Comparison of ENCODE assay signal across 25 cellular contexts in the genomic region with DNA sequence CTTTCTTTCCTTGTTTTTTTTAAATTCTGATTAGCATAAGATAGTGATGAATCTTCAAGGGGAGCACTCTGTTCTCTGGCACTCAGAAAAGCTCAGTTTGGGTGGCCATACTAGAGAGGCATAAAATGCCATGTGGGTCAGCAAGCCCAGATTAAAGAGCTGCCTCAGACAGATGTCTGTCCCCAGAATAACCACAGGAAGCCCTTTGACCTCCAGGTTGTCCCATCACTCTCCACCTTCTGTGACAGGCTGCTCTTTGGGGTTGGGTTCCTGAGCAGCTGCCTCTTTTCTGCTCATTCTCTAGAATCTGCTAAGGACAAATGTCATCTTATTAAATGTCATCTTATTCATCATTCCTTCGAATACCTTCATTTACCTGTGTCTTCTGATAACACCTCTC.
"Had no signal": no experiment of that assay in that cellular context is flagged by ENCODE, and none has a peak within 500 bp of the region (broad histone marks: within the 10 kb centered on the region; RNA-seq: fewer than 3 reads in every experiment).

No MANE protein-coding gene starts in this region.

- ATAC-seq: natural killer cell; psoas muscle; right cardiac atrium; right lobe of liver; stimulated activated effector memory CD8-positive, alpha-beta T cell treated with anti-CD3 and anti-CD28 coated beads, Interleukin-12 subunit alpha, Interleukin-12 subunit beta, amount 100 ng/mL, for 72 hours had no signal

- H3K36me3 ChIP-seq: neural progenitor cell, ovary, right lobe of liver, sigmoid colon, stomach, thoracic aorta, thyroid gland, tibial nerve, upper lobe of left lung, vagina had no signal

- H3K27ac ChIP-seq: neural progenitor cell, ovary, parathyroid adenoma, psoas muscle, right lobe of liver, sigmoid colon, stomach, thoracic aorta, thyroid gland, tibial nerve, upper lobe of left lung, vagina had no signal

- H3K27me3 ChIP-seq: neural progenitor cell, ovary, right lobe of liver, sigmoid colon, stomach, thyroid gland, tibial nerve, upper lobe of left lung, vagina had no signal

- H3K4me3 ChIP-seq: neural progenitor cell, ovary, psoas muscle, right lobe of liver, sigmoid colon, stomach, thoracic aorta, thyroid gland, tibial nerve, upper lobe of left lung, vagina had no signal

- H3K9me3 ChIP-seq: ovary, psoas muscle, right lobe of liver, stomach, thoracic aorta, thyroid gland, tibial nerve, upper lobe of left lung, vagina had no signal

- H3K4me1 ChIP-seq: neural progenitor cell, parathyroid adenoma, psoas muscle, right lobe of liver, sigmoid colon, stomach, thyroid gland, upper lobe of left lung, vagina had no signal

- DNase-seq: natural killer cell; occipital lobe; ovary; posterior cingulate gyrus; psoas muscle; right cardiac atrium; right lobe of liver; sigmoid colon; small intestine; stimulated activated CD4-positive, alpha-beta T cell treated with anti-CD3 and anti-CD28 coated beads, Interleukin-15, amount 100 ng/mL, for 24 hours; stimulated activated CD4-positive, alpha-beta T cell treated with anti-CD3 and anti-CD28 coated beads, Interleukin-2, amount 100 ng/mL, for 24 hours; stimulated activated CD4-positive, alpha-beta T cell treated with anti-CD3 and anti-CD28 coated beads, Interleukin-2, amount 100 ng/mL, for 48 hours; stimulated activated CD4-positive, alpha-beta T cell treated with anti-CD3 and anti-CD28 coated beads, Interleukin-4, amount 100 ng/mL, for 24 hours; stimulated activated naive B cell treated with anti-CD40 and anti-IgM and Interleukin-4, amounts not matched to agents 10 μg/mL and 1 μg/mL and 100 μg/mL, for 72 hours; stimulated activated naive CD4-positive, alpha-beta T cell treated with Interleukin-2 at 50 U/mL for 16 hours; stomach; thyroid gland; trophoblast cell; upper lobe of left lung had no signal
